9 cellular contexts compared by ENCODE assay signal in the genomic region with DNA sequence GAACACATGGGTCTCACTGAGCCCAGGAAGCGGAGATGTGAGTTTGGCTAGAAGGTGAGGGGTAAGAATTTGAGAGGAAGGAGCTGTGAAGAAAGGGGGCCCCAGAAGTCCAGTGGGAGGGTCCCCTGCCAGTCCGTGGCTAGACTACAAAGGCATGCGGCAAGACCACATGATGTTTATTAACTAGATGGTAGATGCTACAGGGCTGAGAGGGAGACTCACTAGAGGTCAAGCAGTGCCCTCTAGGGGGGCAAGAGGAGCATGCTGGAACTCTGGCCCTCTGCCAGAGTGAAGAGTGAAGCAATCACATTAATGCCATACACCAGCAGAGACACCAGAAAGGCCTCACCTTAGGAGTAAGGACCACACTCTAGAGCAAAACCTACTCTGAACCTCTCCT. TPM values are rescaled to one million over a fixed set of nuclear protein-coding genes. Genes with fewer than 3 reads are reported as not detected.
A peak's percentile ranks its signal among the peaks of the same experiment; 100 is the strongest.
DNase-seq lines count a peak whose midpoint lies in the region; ATAC-seq and TF ChIP-seq lines count a peak whose summit lies in the region.
"Had no signal": no experiment of that assay in that cellular context is flagged by ENCODE, and none has a peak within 500 bp of the region (broad histone marks: within the 10 kb centered on the region; RNA-seq: fewer than 3 reads in every experiment).

No MANE protein-coding gene starts in this region.

- intact Hi-C loops in A673 (cut with micrococcal nuclease; ENCODE audit: unreplicated experiment), result no loop called here

- H3K9me3 ChIP-seq in A673 (ENCODE audit: low read depth, low read length, poor library complexity, severe bottlenecking), result no peaks in the 10 kb centered on the region
- H3K9me3 ChIP-seq: thoracic aorta had no signal

- BruUV-seq in A673 (replicated peaks; lab: Mats Ljungman, UMichigan), result no TSS peak

- H3K27me3 ChIP-seq in A673 (replicated peaks; ENCODE audit: insufficient read depth, low read depth, low read length, poor library complexity), result no peaks in the 10 kb centered on the region

- H3K27ac ChIP-seq in A673 (ENCODE audit: low read depth, low read length, poor library complexity, severe bottlenecking), result no peak overlapping the region
- H3K27ac ChIP-seq: thoracic aorta had no signal

- ATAC-seq in HG02571 (IDR thresholded peaks at IDR 0.05; ENCODE audit: unreplicated experiment), result no peak

- peaks cover 2% of the 10 kb centered on the region for H3K9me3 Mint-ChIP-seq in mesothelial cell of epicardium

- H3K27ac Mint-ChIP-seq in mesothelial cell of epicardium, result no peak overlapping the region

- H3K36me3 Mint-ChIP-seq in mesothelial cell of epicardium, result peaks cover 34% of the 10 kb centered on the region

- CTCF ChIA-PET in A673 (lab: Charles Lee), result interaction anchor here (0.8 kb wide), 1 partner anchor 94 kb away, joined by 3 read pairs; no protein-coding TSS in a partner anchor

- H3K4me3 ChIP-seq in A673 (ENCODE audit: low read depth, low read length, poor library complexity, severe bottlenecking), result no peak overlapping the region
- no peak overlapping the region for H3K4me3 ChIP-seq in fibroblast of the aortic adventitia (ENCODE audit: low read depth, low read length)
- H3K4me3 ChIP-seq: thoracic aorta had no signal

- H3K27me3 Mint-ChIP-seq in mesothelial cell of epicardium (ENCODE audit: low read depth), result no peaks in the 10 kb centered on the region

- TF ChIP-seq CTCF in A673 (conservative IDR thresholded peaks at IDR 0.05; ENCODE audit: low read depth, low read length) (0 out of 2 replicates have a peak, but pooled peaks have one; percentile 32), fibroblast of the aortic adventitia (IDR thresholded peaks at IDR 0.05; ENCODE audit: insufficient read depth, low read length) (no peak), mesothelial cell of epicardium (IDR thresholded peaks at IDR 0.05; ENCODE audit: unreplicated experiment) (no peak)

- POLR2A ChIA-PET in A673 (lab: Charles Lee; ENCODE audit: low non-redundant PET), result no interaction called here

- DNase-seq in A673 (ENCODE audit: low spot score) (peak; percentile 60), GF-D8 (lab: John Stamatoyannopoulos, UW) (peak; percentile 70), NCI-H2029 treated with DMSO at 0.1 percent for 48 hours (lab: John Stamatoyannopoulos, UW) (peak; percentile 26), fibroblast of the aortic adventitia (ENCODE audit: low read depth) (peak; percentile 47), renal cortical epithelial cell (ENCODE audit: low read depth) (peak; percentile 84), mesothelial cell of epicardium (ENCODE audit: low spot score in 2 of 2, unreplicated experiment in 2 of 2) (no peak)
- peak; percentile 49 to 53 for DNase-seq in activated CD4-positive, alpha-beta T cell treated with anti-CD3 and anti-CD28 coated beads, Interleukin-2, amount 50 U/mL, for 4 hours

- H3K4me3 Mint-ChIP-seq in mesothelial cell of epicardium, result no peak overlapping the region

- peaks cover 24% of the 10 kb centered on the region for H3K4me1 Mint-ChIP-seq in mesothelial cell of epicardium

- H3K36me3 ChIP-seq in A673 (ENCODE audit: insufficient read depth, low read length, poor library complexity, severe bottlenecking), result peaks cover 15% of the 10 kb centered on the region
- H3K36me3 ChIP-seq: thoracic aorta had no signal

- peaks cover 27% of the 10 kb centered on the region for H3K4me1 ChIP-seq in A673 (ENCODE audit: insufficient read depth, low read length, poor library complexity, severe bottlenecking)

RNA-seq across cellular contexts. Expression of a gene that starts 12.2 kb away (rescaled TPM):
- total RNA-seq in A673 (2021) (33.7 and 38.5 TPM in 2 replicates), fibroblast of the aortic adventitia (ENCODE audit: low replicate concordance) (36.2 and 55.7 TPM in 2 replicates), renal cortical epithelial cell (49.1 and 113 TPM in 2 replicates), mesothelial cell of epicardium (64.9 to 73.8 TPM (median 72.5 TPM) in 3 replicates)

RNA-seq across cellular contexts. Expression of a gene that starts 12.6 kb away (rescaled TPM):
- total RNA-seq in A673 (2021), result 25.2 and 26.9 TPM in 2 replicates
- total RNA-seq in fibroblast of the aortic adventitia (ENCODE audit: low replicate concordance), result 24.4 and 46.4 TPM in 2 replicates
- 10.9 and 40.3 TPM in 2 replicates for total RNA-seq in renal cortical epithelial cell
- total RNA-seq in mesothelial cell of epicardium, result 26.4 to 27.8 TPM (median 26.6 TPM) in 3 replicates

RNA-seq across cellular contexts. Expression of a gene that starts 28.1 kb away (rescaled TPM):
- total RNA-seq in A673 (2021) (0.52 and 0.79 TPM in 2 replicates), fibroblast of the aortic adventitia (ENCODE audit: low replicate concordance) (0.18 and 0.25 TPM in 2 replicates), renal cortical epithelial cell (0.35 and 1.4 TPM in 2 replicates), mesothelial cell of epicardium (2.0 to 2.9 TPM (median 2.4 TPM) in 3 replicates)

Comparison
In these comparisons a context has a peak if more than half of its experiments do, and no peak if none do; other contexts are left out.
1. DNase-seq: peak in A673 (single experiment), GF-D8 (single experiment), NCI-H2029 treated with DMSO at 0.1 percent for 48 hours (single experiment), activated CD4-positive, alpha-beta T cell treated with anti-CD3 and anti-CD28 coated beads, Interleukin-2, amount 50 U/mL, for 4 hours (2 of 2), fibroblast of the aortic adventitia (single experiment) and renal cortical epithelial cell (single experiment); none in mesothelial cell of epicardium (0 of 2).